ENCODE assay signal across 8 cellular contexts in the genomic region with DNA sequence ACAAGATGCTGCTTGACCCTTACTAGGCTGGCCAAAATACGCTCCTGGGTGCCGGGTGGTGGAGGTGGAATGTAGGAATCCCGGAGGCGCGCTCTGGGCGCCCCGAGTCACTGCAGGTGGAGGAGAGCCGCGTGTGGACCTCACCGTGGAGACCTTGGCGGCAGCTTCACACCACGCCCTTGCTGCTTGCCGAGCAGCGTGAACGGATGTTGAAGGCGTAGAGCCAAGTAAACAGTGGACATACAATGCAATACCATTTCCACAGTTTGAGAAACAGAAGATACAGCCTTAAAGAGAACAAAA. TPM values are rescaled to one million over a fixed set of nuclear protein-coding genes. Genes with fewer than 3 reads are reported as not detected.
DNase-seq lines count a peak whose midpoint lies in the region; ATAC-seq and TF ChIP-seq lines count a peak whose summit lies in the region.

No MANE protein-coding gene starts in this region.

- CTCF ChIA-PET in GM10248 (lab: Yijun Ruan, JAX), result interaction anchor here (1.4 to 1.6 kb wide), 3 partner anchors 8 to 110 kb away, joined by 3 to 5 read pairs (median 4); no protein-coding TSS in a partner anchor

- H2AFZ ChIP-seq in hepatocyte, result peak overlapping the region; percentile 76

- H3K9me3 ChIP-seq in RWPE2 (ENCODE audit: severe bottlenecking) (no peaks in the 10 kb centered on the region), hepatocyte (ENCODE audit: low read depth) (no peaks in the 10 kb centered on the region), skeletal muscle satellite cell (replicated peaks; ENCODE audit: low read length) (no peaks in the 10 kb centered on the region)

- H3K4me1 ChIP-seq in RWPE2 (ENCODE audit: insufficient read depth, poor library complexity, severe bottlenecking), result peaks cover 5% of the 10 kb centered on the region
- peaks cover 5% of the 10 kb centered on the region for H3K4me1 ChIP-seq in hepatocyte (ENCODE audit: insufficient read depth)
- peaks cover 19% of the 10 kb centered on the region for H3K4me1 ChIP-seq in skeletal muscle satellite cell (ENCODE audit: control insufficient read depth, insufficient read depth, low read length)

- no peaks in the 10 kb centered on the region for H3K9me2 ChIP-seq in hepatocyte (replicated peaks; ENCODE audit: insufficient read depth)

- H3K36me3 ChIP-seq in RWPE2 (ENCODE audit: low read depth) (0 out of 2 replicates have a peak, but pooled peaks cover 3% of the 10 kb centered on the region), hepatocyte (replicated peaks; ENCODE audit: insufficient read depth, low read depth) (no peaks in the 10 kb centered on the region), skeletal muscle satellite cell (ENCODE audit: insufficient read depth, low read length) (no peaks in the 10 kb centered on the region)

- peaks cover 3% of the 10 kb centered on the region for H3K27me3 ChIP-seq in RWPE2 (ENCODE audit: insufficient read depth, poor library complexity, severe bottlenecking)
- H3K27me3 ChIP-seq in hepatocyte, result peaks cover 8% of the 10 kb centered on the region
- H3K27me3 ChIP-seq in skeletal muscle satellite cell (ENCODE audit: control insufficient read depth, insufficient read depth, low read length), result no peaks in the 10 kb centered on the region

- H3K27ac ChIP-seq in RWPE2 (ENCODE audit: poor library complexity, severe bottlenecking), result peak overlapping the region; percentile 42
- H3K27ac ChIP-seq in angular gyrus (ENCODE audit: low read depth, low read length), result peak overlapping the region; percentile 49
- H3K27ac ChIP-seq in hepatocyte, result peak overlapping the region; percentile 92

- H4K20me1 ChIP-seq in hepatocyte (ENCODE audit: insufficient read depth, poor library complexity, severe bottlenecking), result no peaks in the 10 kb centered on the region

- peak overlapping the region; percentile 75 for H3K9ac ChIP-seq in skeletal muscle satellite cell (ENCODE audit: low read depth, low read length)

- H3K4me3 ChIP-seq in RWPE2 (ENCODE audit: severe bottlenecking), result peak overlapping the region; percentile 61
- H3K4me3 ChIP-seq in hepatocyte, result peak overlapping the region; percentile 54
- H3K4me3 ChIP-seq in skeletal muscle satellite cell (ENCODE audit: low read length), result peak overlapping the region; percentile 77

- POLR2A ChIA-PET in GM10248 (lab: Yijun Ruan, JAX), result no interaction called here

- WGBS in hepatocyte (ENCODE audit: low lambda C conversion rate, missing lambda C conversion rate), result 3% methylated on average over 16 of the region's 16 CpGs

- DNase-seq in GM10248 (ENCODE audit: extremely low spot score), result peak; percentile 47
- DNase-seq in RWPE2 (ENCODE audit: low spot score), result no peak
- DNase-seq in hepatocyte (ENCODE audit: low spot score), result peak; percentile 63

- peak overlapping the region; percentile 94 for H3K4me2 ChIP-seq in hepatocyte
- H3K4me2 ChIP-seq in skeletal muscle satellite cell (ENCODE audit: low read length), result peak overlapping the region; percentile 99

- TF ChIP-seq CTCF in GM10248 (IDR thresholded peaks at IDR 0.05; ENCODE audit: control extremely low read depth, extremely low read depth, low read depth, missing control alignments) (no peak), RWPE2 (IDR thresholded peaks at IDR 0.05; ENCODE audit: poor library complexity, severe bottlenecking) (no peak), hepatocyte (IDR thresholded peaks at IDR 0.05; ENCODE audit: poor library complexity) (no peak)

- ATAC-seq in HG03159 (IDR thresholded peaks at IDR 0.05; ENCODE audit: unreplicated experiment) (peak; percentile 44), RWPE2 (ENCODE audit: low read depth) (peak; percentile 48), HG03039 (IDR thresholded peaks at IDR 0.05; ENCODE audit: unreplicated experiment) (no peak), HG03469 (IDR thresholded peaks at IDR 0.05; ENCODE audit: unreplicated experiment) (no peak)

- peaks cover 3% of the 10 kb centered on the region for H3K79me2 ChIP-seq in hepatocyte

RNA-seq across cellular contexts. Expression of a gene that starts 1.3 kb away (rescaled TPM):
- total RNA-seq in hepatocyte, result 13.8 and 15.2 TPM in 2 replicates
- 3.1 and 3.7 TPM in 2 replicates for polyA plus RNA-seq in hepatocyte
- total RNA-seq in skeletal muscle satellite cell (2012; rRNA removed), result 10.7 and 13.2 TPM in 2 replicates

RNA-seq across cellular contexts. Expression of a gene that starts 35.6 kb away (rescaled TPM):
- 2.5 and 10.5 TPM in 2 replicates for total RNA-seq in hepatocyte
- 0.31 and 1.6 TPM in 2 replicates for polyA plus RNA-seq in hepatocyte
- total RNA-seq in skeletal muscle satellite cell (2012; rRNA removed), result not detected in 2 replicates

Comparison
In these comparisons a context has a peak if more than half of its experiments do, and no peak if none do; other contexts are left out.
1. ATAC-seq: peak in HG03159 (single experiment) and RWPE2 (single experiment); none in HG03039 (single experiment) and HG03469 (single experiment).
2. H3K27ac ChIP-seq: peak in every context shown above with its lines; median percentile 92 in hepatocyte; 49 in angular gyrus; 42 in RWPE2.
3. Peak in every context shown above with its lines, with median percentiles within 50 percentile points of each other: H3K4me3 ChIP-seq.